29 cellular contexts compared by ENCODE assay signal in the genomic region with DNA sequence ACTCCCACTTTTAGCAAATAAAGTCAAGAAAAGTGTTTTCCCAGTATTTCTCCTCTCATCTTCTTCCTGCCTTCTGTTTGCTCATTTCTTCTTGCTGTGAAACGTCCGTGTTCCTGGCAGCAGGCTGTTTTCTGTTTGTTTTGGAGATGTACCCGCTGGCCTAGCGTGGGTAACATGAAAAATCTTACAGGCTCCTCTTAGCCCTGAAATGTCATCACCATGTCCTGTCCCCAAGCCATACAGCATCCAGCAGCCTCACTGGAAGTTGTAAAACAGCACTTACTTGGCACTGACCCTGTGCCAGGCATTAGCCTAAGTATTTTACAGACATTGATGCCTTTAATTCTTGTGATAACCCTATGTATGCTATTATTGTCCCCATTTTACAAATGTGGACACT.
"Had no signal": no experiment of that assay in that cellular context is flagged by ENCODE, and none has a peak within 500 bp of the region (broad histone marks: within the 10 kb centered on the region; RNA-seq: fewer than 3 reads in every experiment).

No MANE protein-coding gene starts in this region.

- H3K36me3 ChIP-seq: lower lobe of right lung, neural progenitor cell, neutrophil, spleen, suprapubic skin, thoracic aorta, tibial artery, upper lobe of right lung had no signal

- H3K27ac ChIP-seq: lower lobe of right lung, neural progenitor cell, neutrophil, parathyroid adenoma, skin epidermis, spleen, suprapubic skin, thoracic aorta, tibial artery, upper lobe of right lung had no signal

- ATAC-seq: left cardiac atrium; left lobe of liver; lower lobe of right lung; natural killer cell; right cardiac atrium; sciatic nerve; stimulated activated effector memory CD8-positive, alpha-beta T cell treated with anti-CD3 and anti-CD28 coated beads, Interleukin-12 subunit alpha, Interleukin-12 subunit beta, amount 100 ng/mL, for 72 hours; upper lobe of right lung had no signal

- H3K4me1 Mint-ChIP-seq: naive B cell; natural killer cell; neural progenitor cell; stimulated activated effector memory CD8-positive, alpha-beta T cell treated with anti-CD3 and anti-CD28 coated beads, Interleukin-12 subunit alpha, Interleukin-12 subunit beta, amount 100 ng/mL, for 72 hours had no signal

- H3K27me3 Mint-ChIP-seq: stimulated activated naive CD8-positive, alpha-beta T cell treated with anti-CD3 and anti-CD28 coated beads, Interleukin-15, Interleukin-2, amounts not matched to agents 100 ng/mL and 50 ng/mL, for 24 hours had no signal

- H2AFZ ChIP-seq: neural progenitor cell, parathyroid adenoma had no signal

- H3K4me3 ChIP-seq: lower lobe of right lung, neural progenitor cell, skin epidermis, spleen, suprapubic skin, thoracic aorta, tibial artery, upper lobe of right lung had no signal

- H3K36me3 Mint-ChIP-seq: naive B cell; natural killer cell; neural progenitor cell; stimulated activated effector memory CD8-positive, alpha-beta T cell treated with anti-CD3 and anti-CD28 coated beads, Interleukin-12 subunit alpha, Interleukin-12 subunit beta, amount 100 ng/mL, for 72 hours had no signal

- H3K27me3 ChIP-seq: neural progenitor cell, neutrophil, suprapubic skin, upper lobe of right lung had no signal

- DNase-seq: hippocampal formation; kidney glomerular epithelial cell; left cardiac atrium; lower lobe of right lung; mammary epithelial cell; mesenchymal stem cell; naive B cell; natural killer cell; nephron progenitor cell; occipital lobe; retina; right cardiac atrium; spleen; stimulated activated CD4-positive, alpha-beta T cell treated with anti-CD3 and anti-CD28 coated beads, Interleukin-4, amount 100 ng/mL, for 24 hours; stimulated activated naive CD4-positive, alpha-beta T cell; tibial artery; trophoblast cell; upper lobe of right lung had no signal

- H3K4me2 ChIP-seq: neural progenitor cell had no signal

- H3K79me2 ChIP-seq: parathyroid adenoma had no signal

- H3K4me3 Mint-ChIP-seq: naive B cell; natural killer cell; nephron progenitor cell; neural progenitor cell; stimulated activated effector memory CD8-positive, alpha-beta T cell treated with anti-CD3 and anti-CD28 coated beads, Interleukin-12 subunit alpha, Interleukin-12 subunit beta, amount 100 ng/mL, for 72 hours; stimulated activated naive CD8-positive, alpha-beta T cell treated with anti-CD3 and anti-CD28 coated beads, Interleukin-15, Interleukin-2, amounts not matched to agents 100 ng/mL and 50 ng/mL, for 24 hours had no signal

- H3K9me3 Mint-ChIP-seq: stimulated activated naive CD8-positive, alpha-beta T cell treated with anti-CD3 and anti-CD28 coated beads, Interleukin-15, Interleukin-2, amounts not matched to agents 100 ng/mL and 50 ng/mL, for 24 hours had no signal

- H3K9me3 ChIP-seq: lower lobe of right lung, neutrophil, suprapubic skin, thoracic aorta, tibial artery, upper lobe of right lung had no signal

- H3K27ac Mint-ChIP-seq: naive B cell; natural killer cell; nephron progenitor cell; neural progenitor cell; progenitor cell of endocrine pancreas; stimulated activated effector memory CD8-positive, alpha-beta T cell treated with anti-CD3 and anti-CD28 coated beads, Interleukin-12 subunit alpha, Interleukin-12 subunit beta, amount 100 ng/mL, for 72 hours; stimulated activated naive CD8-positive, alpha-beta T cell treated with anti-CD3 and anti-CD28 coated beads, Interleukin-15, Interleukin-2, amounts not matched to agents 100 ng/mL and 50 ng/mL, for 24 hours had no signal

- H3K4me1 ChIP-seq: lower lobe of right lung, neural progenitor cell, parathyroid adenoma, spleen, tibial artery, upper lobe of right lung had no signal

- H3K9ac ChIP-seq: neural progenitor cell, parathyroid adenoma had no signal
